Comparison of ENCODE assay signal across 19 cellular contexts in the genomic region with DNA sequence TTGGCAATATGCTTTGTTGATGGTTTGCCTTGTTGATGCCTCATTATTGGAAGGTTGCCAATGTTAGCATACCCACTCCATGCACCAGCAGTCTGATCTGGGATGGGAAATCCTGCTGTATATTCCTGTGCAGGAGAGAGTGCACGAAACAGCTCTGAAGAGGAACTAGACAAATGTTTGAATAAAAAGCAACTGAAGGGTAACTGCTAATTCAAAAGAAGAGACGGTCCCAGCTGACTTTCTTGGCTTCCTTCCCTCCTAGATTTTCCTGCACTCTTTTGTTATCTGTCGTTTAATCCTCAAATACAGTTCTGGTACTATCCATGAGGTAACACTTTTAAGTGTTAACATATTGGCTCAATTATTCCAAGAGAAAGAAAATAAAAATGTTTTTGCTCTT.
A peak's percentile ranks its signal among the peaks of the same experiment; 100 is the strongest.
DNase-seq lines count a peak whose midpoint lies in the region; ATAC-seq and TF ChIP-seq lines count a peak whose summit lies in the region.
"Had no signal": no experiment of that assay in that cellular context is flagged by ENCODE, and none has a peak within 500 bp of the region (broad histone marks: within the 10 kb centered on the region; RNA-seq: fewer than 3 reads in every experiment).

No MANE protein-coding gene starts in this region.

- CTCF ChIA-PET in mammary epithelial cell (lab: Charles Lee; ENCODE audit: low non-redundant PET): no interaction called here

- no peak for TF ChIP-seq POLR2A in gastrocnemius medialis (IDR thresholded peaks at IDR 0.05)

- no peak overlapping the region for H3K27ac ChIP-seq in mammary epithelial cell (ENCODE audit: insufficient read depth, low read depth, low read length)
- no peak overlapping the region for H3K27ac ChIP-seq in gastrocnemius medialis
- H3K27ac ChIP-seq: left lung, upper lobe of left lung had no signal

- H3K27me3 ChIP-seq in HAP-1 (ENCODE audit: low read depth) (peaks cover 3% of the 10 kb centered on the region), mammary epithelial cell (ENCODE audit: insufficient read depth, low read length) (no peaks in the 10 kb centered on the region), gastrocnemius medialis (no peaks in the 10 kb centered on the region)
- H3K27me3 ChIP-seq: left lung, upper lobe of left lung had no signal

- dilution Hi-C loops in mammary epithelial cell (cut with HindIII; ENCODE audit: low sequenced_read_pairs): no loop called here

- DNase-seq in NCI-H2227 (lab: John Stamatoyannopoulos, UW; ENCODE audit: unreplicated experiment) (peak; percentile 53), NCI-H2227 treated with DMSO at 0.1 percent for 48 hours (lab: John Stamatoyannopoulos, UW) (no peak), NCI-H1694 (lab: John Stamatoyannopoulos, UW) (peak; percentile 65), NCI-H510A (lab: John Stamatoyannopoulos, UW) (peak; percentile 65), HAP-1 (ENCODE audit: low spot score in 2 of 2) (no peak), mammary epithelial cell (no peak), gastrocnemius medialis (no peak)
- DNase-seq: activated CD4-positive, alpha-beta T cell treated with anti-CD3 and anti-CD28 coated beads for 4 hours; activated CD8-positive, alpha-beta memory T cell treated with anti-CD3 and anti-CD28 coated beads, Interleukin-2, amount 10 ng/mL, durations not matched to agents 7 days and 5 days; C1 segment of cervical spinal cord; left lung; NCI-H187 treated with DMSO at 0.1 percent for 48 hours; RPMI8226; small intestine; stimulated activated CD4-positive, alpha-beta T cell treated with anti-CD3 and anti-CD28 coated beads, Interleukin-4, amount 100 ng/mL, for 1 hour; stimulated activated naive CD8-positive, alpha-beta T cell treated with anti-CD3 and anti-CD28 coated beads, Interleukin-15, amount 100 ng/mL, for 72 hours; upper lobe of left lung had no signal

- no peaks in the 10 kb centered on the region for H4K20me1 ChIP-seq in mammary epithelial cell (ENCODE audit: insufficient read depth, low read length)

- TF ChIP-seq CTCF in mammary epithelial cell (conservative IDR thresholded peaks at IDR 0.05 in 1 of 2, IDR thresholded peaks at IDR 0.05 in 1 of 2; ENCODE audit: extremely low read depth in 1 of 2, insufficient read depth in 1 of 2, low read depth in 1 of 2, low read length in 2 of 2): no peak
- no peak for TF ChIP-seq CTCF in gastrocnemius medialis (IDR thresholded peaks at IDR 0.05 in 4 of 5, conservative IDR thresholded peaks at IDR 0.05 in 1 of 5)

- H3K36me3 ChIP-seq in HAP-1 (replicated peaks) (no peaks in the 10 kb centered on the region), mammary epithelial cell (ENCODE audit: insufficient read depth, low read length) (no peaks in the 10 kb centered on the region), gastrocnemius medialis (no peaks in the 10 kb centered on the region)
- H3K36me3 ChIP-seq: left lung, upper lobe of left lung had no signal

- H3K9me3 ChIP-seq in HAP-1 (no peaks in the 10 kb centered on the region), mammary epithelial cell (replicated peaks; ENCODE audit: insufficient read depth, low read length) (no peaks in the 10 kb centered on the region), gastrocnemius medialis (no peaks in the 10 kb centered on the region)
- H3K9me3 ChIP-seq: left lung, upper lobe of left lung had no signal

- H2AFZ ChIP-seq in mammary epithelial cell (ENCODE audit: low read depth, low read length): no peak overlapping the region

- no peak overlapping the region for H3K9ac ChIP-seq in mammary epithelial cell (ENCODE audit: insufficient read depth, low read length)

- H3K4me1 ChIP-seq in HAP-1 (peaks cover 8% of the 10 kb centered on the region), mammary epithelial cell (ENCODE audit: insufficient read depth, low read length) (peaks cover 3% of the 10 kb centered on the region), gastrocnemius medialis (no peaks in the 10 kb centered on the region)
- H3K4me1 ChIP-seq: left lung, upper lobe of left lung had no signal

- intact Hi-C loops in mammary epithelial cell (cut with micrococcal nuclease) (no loop called here), gastrocnemius medialis (cut with DNase I; ENCODE audit: low total_unique reads) (no loop called here)

- BruUV-seq in mammary epithelial cell (replicated peaks; lab: Mats Ljungman, UMichigan): no TSS peak

- 27% methylated on average over 3 of the region's 3 CpGs for WGBS in mammary epithelial cell (ENCODE audit: low coverage, missing lambda C conversion rate)

- H3K79me2 ChIP-seq in mammary epithelial cell (ENCODE audit: insufficient read depth, low read length): no peaks in the 10 kb centered on the region

- no peak overlapping the region for H3K4me3 ChIP-seq in HAP-1
- no peak overlapping the region for H3K4me3 ChIP-seq in mammary epithelial cell (replicated peaks in 1 of 3; ENCODE audit: insufficient read depth in 1 of 3, low read depth in 2 of 3, low read length in 3 of 3)
- no peak overlapping the region for H3K4me3 ChIP-seq in gastrocnemius medialis
- H3K4me3 ChIP-seq: left lung, upper lobe of left lung had no signal

- ATAC-seq in GM18858 (IDR thresholded peaks at IDR 0.05; ENCODE audit: unreplicated experiment) (no peak), gastrocnemius medialis (no peak)
- ATAC-seq: activated CD8-positive, alpha-beta memory T cell treated with anti-CD3 and anti-CD28 coated beads, Interleukin-2, amount 10 ng/mL, durations not matched to agents 7 days and 5 days; activated T-helper 17 cell treated with anti-CD3 and anti-CD28 coated beads, Interleukin-2, amount 50 U/mL, for 72 hours; left lung; stimulated activated naive CD8-positive, alpha-beta T cell treated with anti-CD3 and anti-CD28 coated beads, Interleukin-15, amount 100 ng/mL, for 72 hours had no signal

- in situ Hi-C loops in HAP-1 (cut with MboI; ENCODE audit: low sequenced_read_pairs): no loop called here
- in situ Hi-C loops in mammary epithelial cell (cut with MboI; ENCODE audit: low sequenced_read_pairs in 2 of 2): no loop called here
- in situ Hi-C loops in gastrocnemius medialis (cut with MboI; ENCODE audit: low sequenced_read_pairs in 4 of 4): no loop called here

- no peak overlapping the region for H3K4me2 ChIP-seq in mammary epithelial cell (ENCODE audit: insufficient read depth, low read depth, low read length)

Comparison
In these comparisons a context has a peak if more than half of its experiments do, and no peak if none do; other contexts are left out.
1. DNase-seq: peak in NCI-H2227 (single experiment), NCI-H1694 (single experiment) and NCI-H510A (single experiment); none in NCI-H2227 treated with DMSO at 0.1 percent for 48 hours (single experiment), HAP-1 (0 of 2), mammary epithelial cell (single experiment) and gastrocnemius medialis (0 of 2).